8 cellular contexts compared by ENCODE assay signal in genomic region chr19:50835785-50836542, GRCh38. TPM values are rescaled to one million over a fixed set of nuclear protein-coding genes. Genes with fewer than 3 reads are reported as not detected.
DNase-seq lines count a peak whose midpoint lies in the region; ATAC-seq and TF ChIP-seq lines count a peak whose summit lies in the region.

No MANE protein-coding gene starts in this region.

- H3K4me3 ChIP-seq in HUES6 (ENCODE audit: low read depth, low read length) (peak overlapping the region; percentile 96), SK-N-SH (ENCODE audit: low read depth in 2 of 2, low read length in 1 of 2) (peak overlapping the region; percentile 52 to 57), left ventricle myocardium inferior (peak overlapping the region; percentile 67), urinary bladder (ENCODE audit: low read depth, low read length) (peak overlapping the region; percentile 33)

- TF ChIP-seq RAD21 in SK-N-SH (IDR thresholded peaks at IDR 0.05; ENCODE audit: low read length), result no peak

- DNase-seq in CD4-positive, alpha-beta T cell, result peak in 9 of 10 experiments; percentile 22 to 71 (median 47)
- peak; percentile 96 for DNase-seq in SK-N-SH
- peak; percentile 84 for DNase-seq in activated naive CD8-positive, alpha-beta T cell treated with anti-CD3 and anti-CD28 coated beads for 36 hours
- peak; percentile 66 for DNase-seq in left ventricle myocardium inferior
- DNase-seq in posterior vena cava (ENCODE audit: low spot score), result peak; percentile 83

- no peaks in the 10 kb centered on the region for H3K9me3 ChIP-seq in CD4-positive, alpha-beta T cell (ENCODE audit: control insufficient read depth, low read length)
- H3K9me3 ChIP-seq in HUES6 (ENCODE audit: control insufficient read depth, insufficient read depth, low read depth, low read length) (no peaks in the 10 kb centered on the region), SK-N-SH (no peaks in the 10 kb centered on the region), left ventricle myocardium inferior (replicated peaks) (peaks cover 3% of the 10 kb centered on the region)

- CTCF ChIA-PET in CD4-positive, alpha-beta T cell (lab: Charles Lee), result no interaction called here
- CTCF ChIA-PET in SK-N-SH (lab: Yijun Ruan, JAX), result no interaction called here

- H3K27me3 Mint-ChIP-seq in CD4-positive, alpha-beta T cell, result peaks cover 67% of the 10 kb centered on the region
- H3K27me3 Mint-ChIP-seq in activated naive CD8-positive, alpha-beta T cell treated with anti-CD3 and anti-CD28 coated beads for 36 hours, result peaks cover 71% of the 10 kb centered on the region

- ATAC-seq in CD4-positive, alpha-beta T cell (ENCODE audit: poor library complexity), result peak; percentile 83
- peak; percentile 83 for ATAC-seq in GM19438 (IDR thresholded peaks at IDR 0.05; ENCODE audit: low read depth, unreplicated experiment)

- no peaks in the 10 kb centered on the region for H3F3A ChIP-seq in SK-N-SH (replicated peaks; ENCODE audit: insufficient read depth)

- WGBS in SK-N-SH (ENCODE audit: low lambda C conversion rate), result 9% methylated on average over 23 of the region's 67 CpGs
- 2% methylated on average over 67 of the region's 67 CpGs for WGBS in urinary bladder

- H2AFZ ChIP-seq in SK-N-SH (ENCODE audit: low read depth), result peak overlapping the region; percentile 65; the same call in 1 of the 2 replicates

- no peaks in the 10 kb centered on the region for H3K36me3 ChIP-seq in HUES6 (ENCODE audit: control insufficient read depth, insufficient read depth, low read length)
- no peaks in the 10 kb centered on the region for H3K36me3 ChIP-seq in SK-N-SH (replicated peaks in 1 of 2; ENCODE audit: control insufficient read depth in 1 of 2, insufficient read depth in 2 of 2, low read length in 1 of 2)
- H3K36me3 ChIP-seq in left ventricle myocardium inferior, result no peaks in the 10 kb centered on the region
- H3K36me3 ChIP-seq in urinary bladder (ENCODE audit: insufficient read depth), result no peaks in the 10 kb centered on the region

- TF ChIP-seq EP300 in SK-N-SH (IDR thresholded peaks at IDR 0.05; ENCODE audit: borderline replicate concordance in 1 of 2, low read depth in 1 of 2, low read length in 1 of 2), result no peak

- no peak overlapping the region for H3K27ac ChIP-seq in CD4-positive, alpha-beta T cell (ENCODE audit: low read depth, low read length)
- no peak overlapping the region for H3K27ac ChIP-seq in HUES6 (ENCODE audit: low read depth, low read length)
- no peak overlapping the region; a peak in 1 of 4 replicates for H3K27ac ChIP-seq in SK-N-SH (ENCODE audit: low read depth in 2 of 2, low read length in 1 of 2)
- H3K27ac ChIP-seq in left ventricle myocardium inferior (replicated peaks), result no peak overlapping the region
- H3K27ac ChIP-seq in urinary bladder (ENCODE audit: low read depth), result no peak overlapping the region

- POLR2A ChIA-PET in CD4-positive, alpha-beta T cell (lab: Charles Lee), result no interaction called here
- POLR2A ChIA-PET in SK-N-SH (lab: Yijun Ruan, JAX), result no interaction called here

- TF ChIP-seq CTCF in CD4-positive, alpha-beta T cell (IDR thresholded peaks at IDR 0.05), result no peak
- TF ChIP-seq CTCF in SK-N-SH (IDR thresholded peaks at IDR 0.05) (no peak), left ventricle myocardium inferior (IDR thresholded peaks at IDR 0.05; ENCODE audit: borderline replicate concordance) (no peak)

- peak overlapping the region; percentile 88 for H3K4me3 Mint-ChIP-seq in CD4-positive, alpha-beta T cell
- peak overlapping the region; percentile 77 for H3K4me3 Mint-ChIP-seq in activated naive CD8-positive, alpha-beta T cell treated with anti-CD3 and anti-CD28 coated beads for 36 hours

- H3K9me2 ChIP-seq in SK-N-SH, result no peaks in the 10 kb centered on the region

- H3K27me3 ChIP-seq in CD4-positive, alpha-beta T cell (ENCODE audit: control insufficient read depth, insufficient read depth, low read length), result peaks cover 26% of the 10 kb centered on the region
- H3K27me3 ChIP-seq in HUES6 (ENCODE audit: control insufficient read depth, insufficient read depth, low read length) (peaks cover 76% of the 10 kb centered on the region), SK-N-SH (ENCODE audit: insufficient read depth) (peaks cover 22% of the 10 kb centered on the region; the same call in 1 of the 2 replicates), left ventricle myocardium inferior (ENCODE audit: low read depth) (peaks cover 70% of the 10 kb centered on the region)

- H3K9ac ChIP-seq in HUES6 (ENCODE audit: low read length) (peak overlapping the region; percentile 72), SK-N-SH (peak overlapping the region; percentile 41; the same call in 1 of the 2 replicates)

- H4K20me1 ChIP-seq in SK-N-SH (ENCODE audit: insufficient read depth), result no peaks in the 10 kb centered on the region

- peaks cover 6% of the 10 kb centered on the region for H3K4me1 ChIP-seq in HUES6 (ENCODE audit: control insufficient read depth, insufficient read depth, low read length)
- H3K4me1 ChIP-seq in SK-N-SH (ENCODE audit: control insufficient read depth in 1 of 2, insufficient read depth in 2 of 2, low read depth in 1 of 2, low read length in 1 of 2), result peaks cover 0 to 7% of the 10 kb centered on the region in 2 experiments; a peak in 1 of 4 replicates
- peaks cover 12% of the 10 kb centered on the region for H3K4me1 ChIP-seq in left ventricle myocardium inferior
- H3K4me1 ChIP-seq in urinary bladder (ENCODE audit: insufficient read depth), result no peaks in the 10 kb centered on the region

- intact Hi-C loops in CD4-positive, alpha-beta T cell (cut with DNase I, micrococcal nuclease), result no loop called here
- intact Hi-C loops in left ventricle myocardium inferior (cut with micrococcal nuclease), result no loop called here
- intact Hi-C loops in posterior vena cava (cut with DNase I), result no loop called here

- no peak overlapping the region for H3K27ac Mint-ChIP-seq in CD4-positive, alpha-beta T cell
- H3K27ac Mint-ChIP-seq in activated naive CD8-positive, alpha-beta T cell treated with anti-CD3 and anti-CD28 coated beads for 36 hours, result peak overlapping the region; percentile 19

- no peaks in the 10 kb centered on the region for H3K36me3 Mint-ChIP-seq in CD4-positive, alpha-beta T cell (ENCODE audit: low read depth)
- H3K36me3 Mint-ChIP-seq in activated naive CD8-positive, alpha-beta T cell treated with anti-CD3 and anti-CD28 coated beads for 36 hours, result no peaks in the 10 kb centered on the region

- H3K4me2 ChIP-seq in SK-N-SH, result peak overlapping the region; percentile 77

- H3K4me1 Mint-ChIP-seq in CD4-positive, alpha-beta T cell (ENCODE audit: low read depth), result peaks cover 12% of the 10 kb centered on the region
- H3K4me1 Mint-ChIP-seq in activated naive CD8-positive, alpha-beta T cell treated with anti-CD3 and anti-CD28 coated beads for 36 hours, result peaks cover 10% of the 10 kb centered on the region

- H3K9me3 Mint-ChIP-seq in CD4-positive, alpha-beta T cell, result no peaks in the 10 kb centered on the region
- no peaks in the 10 kb centered on the region for H3K9me3 Mint-ChIP-seq in activated naive CD8-positive, alpha-beta T cell treated with anti-CD3 and anti-CD28 coated beads for 36 hours

- no peaks in the 10 kb centered on the region for H3K79me2 ChIP-seq in SK-N-SH (ENCODE audit: insufficient read depth)

TF ChIP-seq in SK-N-SH, 30 proteins besides CTCF, POLR2A, EP300 and RAD21:
- TF ChIP-seq NRF1 (IDR thresholded peaks at IDR 0.05; ENCODE audit: low read depth, low read length) (0 out of 2 replicates have a peak, but pooled peaks have one; percentile 24), MXI1 (IDR thresholded peaks at IDR 0.05; ENCODE audit: low read depth, low read length) (peak; percentile 30; the same call in 1 of the 2 replicates), GATA2 (CRISPR knock-in tag; IDR thresholded peaks at IDR 0.05) (no peak), TEAD4 (IDR thresholded peaks at IDR 0.05; ENCODE audit: borderline replicate concordance, insufficient read depth) (no peak)

RNA-seq across cellular contexts. Expression of gene KLK15, which starts 2.6 kb away (rescaled TPM):
- total RNA-seq in CD4-positive, alpha-beta T cell, result not detected
- polyA plus RNA-seq in SK-N-SH (2012; rRNA removed) (not detected in 2 replicates), urinary bladder (not detected)
- polyA plus RNA-seq in SK-N-SH (2012; cell fraction: cytosol; rRNA removed), result not detected in 2 replicates
- not detected in 2 replicates for polyA plus RNA-seq in SK-N-SH (2012; cell fraction: nucleus; rRNA removed)
- not detected for total RNA-seq in activated naive CD8-positive, alpha-beta T cell treated with anti-CD3 and anti-CD28 coated beads for 36 hours
- total RNA-seq in left ventricle myocardium inferior (not detected), posterior vena cava (not detected), urinary bladder (not detected)

RNA-seq across cellular contexts. Expression of gene KLK1, which starts 12.4 kb away (rescaled TPM):
- not detected for total RNA-seq in CD4-positive, alpha-beta T cell
- polyA plus RNA-seq in SK-N-SH (2012; rRNA removed) (not detected in 2 replicates), urinary bladder (0.39 TPM)
- polyA plus RNA-seq in SK-N-SH (2012; cell fraction: cytosol; rRNA removed), result not detected in 2 replicates
- not detected in 2 replicates for polyA plus RNA-seq in SK-N-SH (2012; cell fraction: nucleus; rRNA removed)
- total RNA-seq in activated naive CD8-positive, alpha-beta T cell treated with anti-CD3 and anti-CD28 coated beads for 36 hours, result 1 to 10 TPM in 1 of 2 experiments, under 1 TPM in 1; 0.60 to 1.1 TPM
- total RNA-seq in left ventricle myocardium inferior (0.41 TPM), posterior vena cava (under 1 TPM in 1 of 2 donors, not detected in 1; 0.67 TPM), urinary bladder (not detected)

RNA-seq across cellular contexts. Expression of gene KLK3, which starts 18.8 kb away (rescaled TPM):
- not detected for total RNA-seq in CD4-positive, alpha-beta T cell
- polyA plus RNA-seq in SK-N-SH (2012; rRNA removed), result not detected in 2 replicates
- not detected in 2 replicates for polyA plus RNA-seq in SK-N-SH (2012; cell fraction: cytosol; rRNA removed)
- not detected in 2 replicates for polyA plus RNA-seq in SK-N-SH (2012; cell fraction: nucleus; rRNA removed)
- total RNA-seq in activated naive CD8-positive, alpha-beta T cell treated with anti-CD3 and anti-CD28 coated beads for 36 hours, result not detected
- total RNA-seq in left ventricle myocardium inferior, result not detected
- total RNA-seq in posterior vena cava, result not detected
- total RNA-seq in urinary bladder, result not detected
- not detected for polyA plus RNA-seq in urinary bladder

RNA-seq across cellular contexts. Expression of gene KLK2, which starts 37.3 kb away (rescaled TPM):
- total RNA-seq in CD4-positive, alpha-beta T cell, result not detected
- 0.15 and 0.44 TPM in 2 replicates for polyA plus RNA-seq in SK-N-SH (2012; rRNA removed)
- 0.09 and 0.10 TPM in 2 replicates for polyA plus RNA-seq in SK-N-SH (2012; cell fraction: cytosol; rRNA removed)
- 1.1 and 2.4 TPM in 2 replicates for polyA plus RNA-seq in SK-N-SH (2012; cell fraction: nucleus; rRNA removed)
- under 1 TPM; 0.38 to 0.45 TPM for total RNA-seq in activated naive CD8-positive, alpha-beta T cell treated with anti-CD3 and anti-CD28 coated beads for 36 hours
- not detected for total RNA-seq in left ventricle myocardium inferior
- not detected for total RNA-seq in posterior vena cava
- total RNA-seq in urinary bladder, result not detected
- not detected for polyA plus RNA-seq in urinary bladder

RNA-seq across cellular contexts. Expression of gene ACP4, which starts 45.7 kb away (rescaled TPM):
- not detected for total RNA-seq in CD4-positive, alpha-beta T cell
- polyA plus RNA-seq in SK-N-SH (2012; rRNA removed) (not detected in 2 replicates), urinary bladder (not detected)
- polyA plus RNA-seq in SK-N-SH (2012; cell fraction: cytosol; rRNA removed), result not detected in 2 replicates
- not detected in 2 replicates for polyA plus RNA-seq in SK-N-SH (2012; cell fraction: nucleus; rRNA removed)
- total RNA-seq in activated naive CD8-positive, alpha-beta T cell treated with anti-CD3 and anti-CD28 coated beads for 36 hours, result not detected
- total RNA-seq in left ventricle myocardium inferior (not detected), posterior vena cava (not detected), urinary bladder (not detected)

Comparison
In these comparisons a context has a peak if more than half of its experiments do, and no peak if none do; other contexts are left out.
1. H3K4me3 ChIP-seq: peak in every context shown above with its lines; median percentile 96 in HUES6; 67 in left ventricle myocardium inferior; 54 in SK-N-SH; 33 in urinary bladder.